Comparison of ENCODE assay signal across 1 cellular context in the genomic region with DNA sequence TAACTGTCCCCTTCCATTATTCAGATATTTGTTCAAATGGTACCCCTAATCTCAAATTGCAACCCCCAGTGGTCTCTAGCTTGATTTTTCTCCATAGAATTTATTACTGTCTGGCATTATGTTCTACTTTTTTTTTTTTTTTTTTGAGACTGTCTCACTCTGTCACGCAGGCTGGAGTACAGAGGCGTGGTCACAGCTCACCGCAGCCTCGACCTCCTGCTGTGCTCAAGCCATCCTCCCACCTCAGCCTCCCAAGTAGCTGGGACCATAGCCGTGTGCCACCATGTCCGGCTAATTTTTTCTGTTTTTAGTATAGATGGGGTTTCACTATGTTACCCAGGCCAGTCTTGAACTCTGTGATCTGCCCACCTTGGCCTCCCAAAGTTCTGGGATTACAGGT.
TF ChIP-seq lines count a peak whose summit lies in the region.

No MANE protein-coding gene starts in this region.

TF ChIP-seq in K562, 482 proteins besides CTCF, POLR2A, EP300 and RAD21:
- TF ChIP-seq, protein P1, sequence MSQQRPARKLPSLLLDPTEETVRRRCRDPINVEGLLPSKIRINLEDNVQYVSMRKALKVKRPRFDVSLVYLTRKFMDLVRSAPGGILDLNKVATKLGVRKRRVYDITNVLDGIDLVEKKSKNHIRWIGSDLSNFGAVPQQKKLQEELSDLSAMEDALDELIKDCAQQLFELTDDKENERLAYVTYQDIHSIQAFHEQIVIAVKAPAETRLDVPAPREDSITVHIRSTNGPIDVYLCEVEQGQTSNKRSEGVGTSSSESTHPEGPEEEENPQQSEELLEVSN (IDR thresholded peaks at IDR 0.05; ENCODE audit: borderline replicate concordance in 1 of 2, extremely low read depth in 1 of 2, insufficient read depth in 1 of 2, insufficient read length in 1 of 2, low read depth in 1 of 2, low read length in 1 of 2, poor library complexity in 1 of 2, severe bottlenecking in 1 of 2) = no peak
- peak; percentile 57; the same call in 1 of the 2 replicates for TF ChIP-seq ZNF384 (IDR thresholded peaks at IDR 0.05; ENCODE audit: low read depth, low read length)
- no peak for TF ChIP-seq BMI1 (IDR thresholded peaks at IDR 0.05; ENCODE audit: low read length)
TF ChIP-seq in K562: peak in this region for 1.
